Comparison of ENCODE assay signal across 9 cellular contexts in genomic region chr2:10787176-10787968, GRCh38. TPM values are rescaled to one million over a fixed set of nuclear protein-coding genes. Genes with fewer than 3 reads are reported as not detected.
DNase-seq lines count a peak whose midpoint lies in the region; ATAC-seq, FAIRE-seq and TF ChIP-seq lines count a peak whose summit lies in the region.
"Had no signal": no experiment of that assay in that cellular context is flagged by ENCODE, and none has a peak within 500 bp of the region (broad histone marks: within the 10 kb centered on the region; RNA-seq: fewer than 3 reads in every experiment).

No MANE protein-coding gene starts in this region.

- no peaks in the 10 kb centered on the region for H3K27me3 Mint-ChIP-seq in osteocyte (ENCODE audit: unreplicated experiment)

- intact Hi-C loops in adrenal gland (cut with DNase I): no loop called here

- FAIRE-seq in GM12891 (lab: Jason Lieb, UNC): no peak

- no peak overlapping the region for H3K4me3 ChIP-seq in adrenal gland

- no peak overlapping the region for H3K27ac ChIP-seq in adrenal gland

- TF ChIP-seq POLR2A in adrenal gland (IDR thresholded peaks at IDR 0.05) (no peak), GM12891 (IDR thresholded peaks at IDR 0.05; ENCODE audit: low read depth, low read length) (no peak)

- peaks cover 74% of the 10 kb centered on the region for H3K36me3 Mint-ChIP-seq in osteocyte (ENCODE audit: unreplicated experiment)

- H3K27ac Mint-ChIP-seq in osteocyte (ENCODE audit: unreplicated experiment): no peak overlapping the region

- no peaks in the 10 kb centered on the region for H3K9me3 Mint-ChIP-seq in osteocyte (ENCODE audit: unreplicated experiment)

- H3K4me1 ChIP-seq in adrenal gland (replicated peaks in 1 of 2): peaks cover 0 to 5% of the 10 kb centered on the region in 2 donors

- H3K4me3 Mint-ChIP-seq in osteocyte (ENCODE audit: unreplicated experiment): no peak overlapping the region

- no peaks in the 10 kb centered on the region for H3K27me3 ChIP-seq in adrenal gland

- peak; percentile 49 for DNase-seq in NCI-H510A treated with DMSO at 0.1 percent for 48 hours (lab: John Stamatoyannopoulos, UW)
- DNase-seq in NCI-H510A (lab: John Stamatoyannopoulos, UW): no peak
- peak; percentile 75 for DNase-seq in NCI-H1694 (lab: John Stamatoyannopoulos, UW)
- DNase-seq in adrenal gland: peak in 4 of 7 donors; percentile 36 to 54 (median 44)
- peak; percentile 72 for DNase-seq in osteocyte (ENCODE audit: extremely low spot score, unreplicated experiment)
- no peak for DNase-seq in NCI-H446 treated with DMSO at 0.1 percent for 48 hours (lab: John Stamatoyannopoulos, UW)
- DNase-seq in GM12891 (ENCODE audit: insufficient read length, low spot score): no peak
- DNase-seq: NCI-H2029 treated with DMSO at 0.1 percent for 48 hours had no signal

- no peaks in the 10 kb centered on the region for H3K9me3 ChIP-seq in adrenal gland (replicated peaks in 1 of 3)

- peaks cover 7% of the 10 kb centered on the region for H3K4me1 Mint-ChIP-seq in osteocyte (ENCODE audit: unreplicated experiment)

- 85 to 91% (median 87%) methylated on average over 20 of the region's 20 CpGs for WGBS in adrenal gland, 4 donors

- H3K36me3 ChIP-seq in adrenal gland (replicated peaks in 1 of 2): peaks cover 0 to 97% of the 10 kb centered on the region in 2 donors

- TF ChIP-seq CTCF in adrenal gland (IDR thresholded peaks at IDR 0.05) (peak in 1 of 6 experiments; percentile 10), osteocyte (IDR thresholded peaks at IDR 0.05) (no peak)

- no peak for ATAC-seq in HG02571 (IDR thresholded peaks at IDR 0.05; ENCODE audit: unreplicated experiment)

TF ChIP-seq in GM12891, 5 proteins besides CTCF, POLR2A, EP300 and RAD21:
- TF ChIP-seq SPI1 (IDR thresholded peaks at IDR 0.05; ENCODE audit: low read depth, low read length) (no peak), TAF1 (IDR thresholded peaks at IDR 0.05; ENCODE audit: low read depth, low read length) (no peak), POLR2AphosphoS5 (IDR thresholded peaks at IDR 0.05; ENCODE audit: low read depth, low read length) (no peak), POU2F2 (IDR thresholded peaks at IDR 0.05; ENCODE audit: low read depth, low read length) (no peak), PAX5 (IDR thresholded peaks at IDR 0.05; ENCODE audit: insufficient read depth, low read length, severe bottlenecking) (no peak)

RNA-seq across cellular contexts. Expression of gene PDIA6, which starts 25.2 kb away (rescaled TPM):
- total RNA-seq in adrenal gland (100 to 1,000 TPM in 7 of 8 donors, 10 to 100 TPM in 1; 92.3 to 434 (median 142) TPM), osteocyte (205 and 219 TPM in 2 replicates)
- 100 to 1,000 TPM in 1 of 3 donors, 10 to 100 TPM in 2; 28.6 to 490 (median 36.2) TPM for polyA plus RNA-seq in adrenal gland
- polyA plus RNA-seq in GM12891 (2012; ENCODE audit: low read depth, missing spikeins): 141 TPM

Comparison
In these comparisons a context has a peak if more than half of its experiments do, and no peak if none do; other contexts are left out.
1. DNase-seq: peak in NCI-H510A treated with DMSO at 0.1 percent for 48 hours (single experiment), NCI-H1694 (single experiment), adrenal gland (4 of 7) and osteocyte (single experiment); none in NCI-H510A (single experiment), NCI-H446 treated with DMSO at 0.1 percent for 48 hours (single experiment) and GM12891 (single experiment).